In genomic region chr17:28953444-28954118, GRCh38 we compare ENCODE assay signal across 8 cellular contexts. TPM values are rescaled to one million over a fixed set of nuclear protein-coding genes. Genes with fewer than 3 reads are reported as not detected.
A peak's percentile ranks its signal among the peaks of the same experiment; 100 is the strongest.
DNase-seq lines count a peak whose midpoint lies in the region; ATAC-seq and TF ChIP-seq lines count a peak whose summit lies in the region.

No MANE protein-coding gene starts in this region.

- H3K4me3 ChIP-seq in SK-N-SH (ENCODE audit: low read depth in 2 of 2, low read length in 1 of 2) = no peak overlapping the region; a peak in 1 of 4 replicates

- TF ChIP-seq CTCF in SK-N-SH (IDR thresholded peaks at IDR 0.05) = peak; percentile 81

- no peaks in the 10 kb centered on the region for H3K27me3 ChIP-seq in SK-N-SH (ENCODE audit: insufficient read depth)

- CTCF ChIA-PET in SK-N-SH (lab: Yijun Ruan, JAX) = interaction anchor here (0.6 to 15.3 kb wide), 60 partner anchors 10 to 337 kb away, joined by 3 to 947 read pairs (median 4); partner anchors contain the start of genes DHRS13, FLOT2, MYO18A and RPL23A

- TF ChIP-seq RAD21 in SK-N-SH (IDR thresholded peaks at IDR 0.05; ENCODE audit: low read length) = peak; percentile 33; the same call in 1 of the 2 replicates

- H3F3A ChIP-seq in SK-N-SH (replicated peaks; ENCODE audit: insufficient read depth) = peaks cover 19% of the 10 kb centered on the region

- peak; percentile 61 for DNase-seq in SK-N-SH
- peak; percentile 40 for DNase-seq in NCI-H1105 (lab: John Stamatoyannopoulos, UW)
- peak; percentile 52 for DNase-seq in activated CD8-positive, alpha-beta memory T cell treated with anti-CD3 and anti-CD28 coated beads, Interleukin-2, amount 50 U/mL, for 4 hours
- peak; percentile 36 for DNase-seq in fibroblast of peridontal ligament (ENCODE audit: extremely low read depth)
- peak; percentile 38 for DNase-seq in renal cortical epithelial cell (ENCODE audit: low read depth)
- no peak for DNase-seq in NCI-H1048 (lab: John Stamatoyannopoulos, UW)

- H3K9me3 ChIP-seq in SK-N-SH = no peaks in the 10 kb centered on the region

- H3K9ac ChIP-seq in SK-N-SH = no peak overlapping the region

- WGBS in SK-N-SH (ENCODE audit: low lambda C conversion rate) = 17% methylated on average over 5 of the region's 5 CpGs

- H4K20me1 ChIP-seq in SK-N-SH (ENCODE audit: insufficient read depth) = no peaks in the 10 kb centered on the region

- H3K9me2 ChIP-seq in SK-N-SH = no peaks in the 10 kb centered on the region

- peaks cover 25% of the 10 kb centered on the region for H3K79me2 ChIP-seq in SK-N-SH (ENCODE audit: insufficient read depth)

- peaks cover 8 to 14% of the 10 kb centered on the region in 2 experiments for H3K4me1 ChIP-seq in SK-N-SH (ENCODE audit: control insufficient read depth in 1 of 2, insufficient read depth in 2 of 2, low read depth in 1 of 2, low read length in 1 of 2)

- POLR2A ChIA-PET in SK-N-SH (lab: Yijun Ruan, JAX) = interaction anchor here (0.6 to 1.3 kb wide), 6 partner anchors 12 to 227 kb away, joined by 3 to 5 read pairs (median 4); partner anchors contain the start of gene SEZ6

- no peak overlapping the region for H2AFZ ChIP-seq in SK-N-SH (ENCODE audit: low read depth)

- peak overlapping the region; percentile 62 to 85; a peak in 3 of 4 replicates for H3K27ac ChIP-seq in SK-N-SH (ENCODE audit: low read depth in 2 of 2, low read length in 1 of 2)

- no peaks in the 10 kb centered on the region for H3K36me3 ChIP-seq in SK-N-SH (replicated peaks in 1 of 2; ENCODE audit: control insufficient read depth in 1 of 2, insufficient read depth in 2 of 2, low read length in 1 of 2)

- peak overlapping the region; percentile 74 for H3K4me2 ChIP-seq in SK-N-SH

- no peak for TF ChIP-seq EP300 in SK-N-SH (IDR thresholded peaks at IDR 0.05; ENCODE audit: borderline replicate concordance in 1 of 2, low read depth in 1 of 2, low read length in 1 of 2)

- no peak for ATAC-seq in SK-N-SH treated with all-trans-retinoic acid at 6 μM for 48 hours
- ATAC-seq in GM21528 (IDR thresholded peaks at IDR 0.05; ENCODE audit: low FRiP score, unreplicated experiment) = no peak

TF ChIP-seq in SK-N-SH, 30 proteins besides CTCF, POLR2A, EP300 and RAD21:
- TF ChIP-seq SIN3A (IDR thresholded peaks at IDR 0.05; ENCODE audit: borderline replicate concordance, low read depth, low read length) = peak; percentile 57; the same call in 1 of the 2 replicates
- no peak for TF ChIP-seq YY1 (IDR thresholded peaks at IDR 0.05; ENCODE audit: low read depth)
- peak; percentile 57 for TF ChIP-seq SMC3 (IDR thresholded peaks at IDR 0.05; ENCODE audit: low read depth, low read length)
- TF ChIP-seq USF1 (IDR thresholded peaks at IDR 0.05; ENCODE audit: borderline replicate concordance, low read depth) = no peak
- peak; percentile 91 for TF ChIP-seq REST (IDR thresholded peaks at IDR 0.05; ENCODE audit: low read depth, low read length)

TF ChIP-seq in SK-N-SH treated with all-trans-retinoic acid at 6 μM for 48 hours, 23 proteins besides CTCF, POLR2A, EP300 and RAD21:
- no peak for TF ChIP-seq CREB5 (CRISPR knock-in tag; IDR thresholded peaks at IDR 0.05; ENCODE audit: low read depth)
- TF ChIP-seq ZFP30 (CRISPR knock-in tag; IDR thresholded peaks at IDR 0.05) = no peak
- no peak for TF ChIP-seq ZNF8 (CRISPR knock-in tag; IDR thresholded peaks at IDR 0.05)
- no peak for TF ChIP-seq ZC3H10 (CRISPR knock-in tag; IDR thresholded peaks at IDR 0.05)
- TF ChIP-seq CSDC2 (CRISPR knock-in tag; IDR thresholded peaks at IDR 0.05) = no peak
- TF ChIP-seq ISL1 (CRISPR knock-in tag; IDR thresholded peaks at IDR 0.05) = no peak
- no peak for TF ChIP-seq TSHZ2 (CRISPR knock-in tag; IDR thresholded peaks at IDR 0.05)
- no peak for TF ChIP-seq BACH2 (CRISPR knock-in tag; IDR thresholded peaks at IDR 0.05; ENCODE audit: borderline replicate concordance)
- no peak for TF ChIP-seq TCF4 (CRISPR knock-in tag; IDR thresholded peaks at IDR 0.05; ENCODE audit: borderline replicate concordance)
- TF ChIP-seq ESRRG (CRISPR knock-in tag; IDR thresholded peaks at IDR 0.05) = no peak

RNA-seq across cellular contexts. Expression of gene PHF12, which starts 2.3 kb away (rescaled TPM):
- polyA plus RNA-seq in SK-N-SH (2012; rRNA removed) = 17.8 and 24.0 TPM in 2 replicates
- polyA plus RNA-seq in SK-N-SH (2012; cell fraction: cytosol; rRNA removed) = 12.2 and 17.3 TPM in 2 replicates
- polyA plus RNA-seq in SK-N-SH (2012; cell fraction: nucleus; rRNA removed) = 53.0 and 68.5 TPM in 2 replicates
- total RNA-seq in renal cortical epithelial cell = 12.9 and 47.0 TPM in 2 replicates

RNA-seq across cellular contexts. Expression of gene DHRS13, which starts 50.7 kb away (rescaled TPM):
- polyA plus RNA-seq in SK-N-SH (2012; rRNA removed) = 7.4 and 7.6 TPM in 2 replicates
- polyA plus RNA-seq in SK-N-SH (2012; cell fraction: cytosol; rRNA removed) = 6.3 and 7.5 TPM in 2 replicates
- polyA plus RNA-seq in SK-N-SH (2012; cell fraction: nucleus; rRNA removed) = 5.2 and 7.9 TPM in 2 replicates
- 8.0 and 16.5 TPM in 2 replicates for total RNA-seq in renal cortical epithelial cell

RNA-seq across cellular contexts. Expression of gene SEZ6, which starts 52.3 kb away (rescaled TPM):
- polyA plus RNA-seq in SK-N-SH (2012; rRNA removed) = 0.12 and 0.37 TPM in 2 replicates
- polyA plus RNA-seq in SK-N-SH (2012; cell fraction: cytosol; rRNA removed) = 0.19 and 0.43 TPM in 2 replicates
- polyA plus RNA-seq in SK-N-SH (2012; cell fraction: nucleus; rRNA removed) = 0.34 and 0.36 TPM in 2 replicates
- not detected in 2 replicates for total RNA-seq in renal cortical epithelial cell

RNA-seq across cellular contexts. Expression of gene FLOT2, which starts 56.0 kb away (rescaled TPM):
- 89.8 and 105 TPM in 2 replicates for polyA plus RNA-seq in SK-N-SH (2012; rRNA removed)
- polyA plus RNA-seq in SK-N-SH (2012; cell fraction: cytosol; rRNA removed) = 71.5 and 96.6 TPM in 2 replicates
- polyA plus RNA-seq in SK-N-SH (2012; cell fraction: nucleus; rRNA removed) = 73.5 and 91.2 TPM in 2 replicates
- 62.7 and 158 TPM in 2 replicates for total RNA-seq in renal cortical epithelial cell
